Comparison of ENCODE assay signal across 26 cellular contexts in genomic region chr13:63449549-63449948, GRCh38.
DNase-seq lines count a peak whose midpoint lies in the region; ATAC-seq and TF ChIP-seq lines count a peak whose summit lies in the region.
"Had no signal": no experiment of that assay in that cellular context is flagged by ENCODE, and none has a peak within 500 bp of the region (broad histone marks: within the 10 kb centered on the region; RNA-seq: fewer than 3 reads in every experiment).

No MANE protein-coding gene starts in this region.

- H3K4me1 ChIP-seq in HEK293 (ENCODE audit: control insufficient read depth, insufficient read depth, low read length) (no peaks in the 10 kb centered on the region), OCI-LY7 (ENCODE audit: insufficient read depth, low read length, poor library complexity, severe bottlenecking) (no peaks in the 10 kb centered on the region), left lung (no peaks in the 10 kb centered on the region)
- H3K4me1 ChIP-seq: foreskin keratinocyte, Peyer's patch, sigmoid colon, suprapubic skin had no signal

- DNase-seq in AG09309 (ENCODE audit: low read depth): peak; percentile 10
- DNase-seq in NCI-H226: peak; percentile 76
- DNase-seq in left kidney (ENCODE audit: low read depth, low spot score): peak; percentile 85
- no peak for DNase-seq in OCI-LY7 (ENCODE audit: low spot score)
- no peak for DNase-seq in NCI-H2196 (lab: John Stamatoyannopoulos, UW; ENCODE audit: unreplicated experiment)
- DNase-seq in left lung: no peak
- DNase-seq in NCI-H1694 (lab: John Stamatoyannopoulos, UW): no peak
- DNase-seq: activated CD4-positive, alpha-beta T cell treated with anti-CD3 and anti-CD28 coated beads, Interleukin-2, amount 50 U/mL, for 48 hours; activated CD4-positive, CD25-positive, alpha-beta regulatory T cell; activated naive CD4-positive, alpha-beta T cell treated with Interleukin-2 at 50 U/mL for 16 hours; Calu3; DMS79 treated with DMSO at 0.1 percent for 48 hours; effector CD4-positive, alpha-beta T cell; foreskin keratinocyte; HCEC 1CT; KG1; NCI-H2029; NCI-H446; Peyer's patch; SHP77 treated with DMSO at 0.1 percent for 48 hours; sigmoid colon; stimulated activated naive CD4-positive, alpha-beta T cell had no signal

- POLR2A ChIA-PET in HEK293 (lab: Yijun Ruan, JAX) (interaction anchor here (0.7 kb wide), 1 partner anchor 43 kb away, joined by 3 read pairs; no protein-coding TSS in a partner anchor), OCI-LY7 (lab: Charles Lee) (interaction anchor here (0.9 kb wide), 1 partner anchor 12 kb away, joined by 3 read pairs; no protein-coding TSS in a partner anchor)

- H3K4me3 ChIP-seq in AG09309 (ENCODE audit: control insufficient read depth, low read depth, low read length) (no peak overlapping the region), HEK293 (ENCODE audit: low read depth, low read length) (no peak overlapping the region), OCI-LY7 (ENCODE audit: low read depth, low read length, poor library complexity, severe bottlenecking) (no peak overlapping the region), left lung (no peak overlapping the region)
- H3K4me3 ChIP-seq: Peyer's patch, sigmoid colon, suprapubic skin had no signal

- no peaks in the 10 kb centered on the region for H3K27me3 ChIP-seq in left lung
- H3K27me3 ChIP-seq: foreskin keratinocyte, Peyer's patch, sigmoid colon, suprapubic skin had no signal

- H3K79me2 ChIP-seq in OCI-LY7 (ENCODE audit: insufficient read depth, low read depth, low read length): no peaks in the 10 kb centered on the region

- no TSS peak for BruUV-seq in OCI-LY7 (replicated peaks; lab: Mats Ljungman, UMichigan)

- H3K9me2 ChIP-seq in OCI-LY7 (ENCODE audit: insufficient read depth, low read length): no peaks in the 10 kb centered on the region

- no peak for TF ChIP-seq CTCF in AG09309 (IDR thresholded peaks at IDR 0.05; ENCODE audit: control insufficient read depth, insufficient read depth, low read depth, low read length, missing control alignments)
- TF ChIP-seq CTCF in HEK293 (tag by site-specific recombination; IDR thresholded peaks at IDR 0.05): no peak
- no peak for TF ChIP-seq CTCF in OCI-LY7 (conservative IDR thresholded peaks at IDR 0.05; ENCODE audit: low read length)
- TF ChIP-seq CTCF in left lung (IDR thresholded peaks at IDR 0.05): no peak

- intact Hi-C loops in OCI-LY7 (cut with micrococcal nuclease; ENCODE audit: unreplicated experiment) (no loop called here), left lung (cut with DNase I) (no loop called here)

- H3K4me2 ChIP-seq in OCI-LY7 (ENCODE audit: low read length): no peak overlapping the region

- no peak for ATAC-seq in left lung
- ATAC-seq: esophagus mucosa, foreskin keratinocyte had no signal

- H3K9me3 ChIP-seq in HEK293 (ENCODE audit: control insufficient read depth, insufficient read depth, low read depth, low read length) (no peaks in the 10 kb centered on the region), OCI-LY7 (ENCODE audit: low read length) (no peaks in the 10 kb centered on the region), left lung (no peaks in the 10 kb centered on the region)
- H3K9me3 ChIP-seq: sigmoid colon, suprapubic skin had no signal

- CTCF ChIA-PET in HEK293 (lab: Yijun Ruan, JAX) (interaction anchor here (0.7 kb wide), 1 partner anchor 13 kb away, joined by 3 read pairs; no protein-coding TSS in a partner anchor), OCI-LY7 (lab: Charles Lee; ENCODE audit: unreplicated experiment) (no interaction called here)

- H3K27ac ChIP-seq in HEK293 (ENCODE audit: extremely low read depth, low read depth, low read length) (no peak overlapping the region), OCI-LY7 (ENCODE audit: low read depth, low read length, poor library complexity, severe bottlenecking) (no peak overlapping the region), left lung (no peak overlapping the region)
- H3K27ac ChIP-seq: C4-2B, foreskin keratinocyte, Peyer's patch, sigmoid colon, suprapubic skin had no signal

- no peak overlapping the region for H2AFZ ChIP-seq in OCI-LY7 (ENCODE audit: low read length)

- no peaks in the 10 kb centered on the region for H3K36me3 ChIP-seq in HEK293 (ENCODE audit: control insufficient read depth in 2 of 2, insufficient read depth in 1 of 2, low read length in 2 of 2)
- no peaks in the 10 kb centered on the region for H3K36me3 ChIP-seq in OCI-LY7 (ENCODE audit: insufficient read depth, low read length)
- no peaks in the 10 kb centered on the region for H3K36me3 ChIP-seq in left lung
- H3K36me3 ChIP-seq: Peyer's patch, sigmoid colon, suprapubic skin had no signal

- no peaks in the 10 kb centered on the region for H4K20me1 ChIP-seq in OCI-LY7 (ENCODE audit: insufficient read depth, low read length)

TF ChIP-seq in HEK293, 187 proteins besides CTCF, POLR2A, EP300 and RAD21:
- no peak for TF ChIP-seq ZNF558 (tag by site-specific recombination; IDR thresholded peaks at IDR 0.05)
- peak; percentile 85; the same call in 1 of the 2 replicates for TF ChIP-seq TCF7L2 (IDR thresholded peaks at IDR 0.05; ENCODE audit: borderline replicate concordance, low read depth, low read length)
TF ChIP-seq in HEK293: peak in this region for 1.

Comparison
In these comparisons a context has a peak if more than half of its experiments do, and no peak if none do; other contexts are left out.
1. DNase-seq: peak in AG09309 (single experiment), NCI-H226 (single experiment) and left kidney (single experiment); none in OCI-LY7 (single experiment), NCI-H2196 (single experiment), left lung (0 of 2) and NCI-H1694 (single experiment).